Comparison of ENCODE assay signal across 23 cellular contexts in genomic region chr2:147792966-147793617, GRCh38. TPM values are rescaled to one million over a fixed set of nuclear protein-coding genes. Genes with fewer than 3 reads are reported as not detected.
A peak's percentile ranks its signal among the peaks of the same experiment; 100 is the strongest.
DNase-seq lines count a peak whose midpoint lies in the region; ATAC-seq and TF ChIP-seq lines count a peak whose summit lies in the region.
"Had no signal": no experiment of that assay in that cellular context is flagged by ENCODE, and none has a peak within 500 bp of the region (broad histone marks: within the 10 kb centered on the region; RNA-seq: fewer than 3 reads in every experiment).

No MANE protein-coding gene starts in this region.

- intact Hi-C loops in testis (cut with DNase I; ENCODE audit: low total_unique reads): no loop called here
- intact Hi-C loops in left ventricle myocardium superior (cut with micrococcal nuclease): no loop called here

- peaks cover 10% of the 10 kb centered on the region for H3K4me1 ChIP-seq in testis
- H3K4me1 ChIP-seq: heart left ventricle, lower lobe of right lung had no signal

- 64 to 78% methylated on average over 2 of the region's 2 CpGs for WGBS in testis, 2 donors

- TF ChIP-seq POLR2A in testis (IDR thresholded peaks at IDR 0.05): no peak

- H3K9me3 ChIP-seq in testis: no peaks in the 10 kb centered on the region
- H3K9me3 ChIP-seq: heart left ventricle, lower lobe of right lung, upper lobe of left lung had no signal

- H3K27ac ChIP-seq in testis: no peak overlapping the region
- H3K27ac ChIP-seq: heart left ventricle, lower lobe of right lung, upper lobe of left lung had no signal

- H3K4me3 Mint-ChIP-seq in type B pancreatic cell: no peak overlapping the region
- H3K4me3 Mint-ChIP-seq: immature natural killer cell; naive B cell; stimulated activated naive CD8-positive, alpha-beta T cell treated with anti-CD3 and anti-CD28 coated beads, Interleukin-15, Interleukin-2, amounts not matched to agents 100 ng/mL and 50 ng/mL, for 24 hours had no signal

- TF ChIP-seq CTCF in type B pancreatic cell (conservative IDR thresholded peaks at IDR 0.05) (no peak), testis (IDR thresholded peaks at IDR 0.05) (no peak)

- no peaks in the 10 kb centered on the region for H3K27me3 ChIP-seq in testis
- H3K27me3 ChIP-seq: heart left ventricle, upper lobe of left lung had no signal

- H3K27ac Mint-ChIP-seq in type B pancreatic cell: peak overlapping the region; percentile 61
- H3K27ac Mint-ChIP-seq: immature natural killer cell; naive B cell; stimulated activated naive CD8-positive, alpha-beta T cell treated with anti-CD3 and anti-CD28 coated beads, Interleukin-15, Interleukin-2, amounts not matched to agents 100 ng/mL and 50 ng/mL, for 24 hours had no signal

- H3K27me3 Mint-ChIP-seq in type B pancreatic cell: no peaks in the 10 kb centered on the region
- H3K27me3 Mint-ChIP-seq: naive B cell; stimulated activated naive CD8-positive, alpha-beta T cell treated with anti-CD3 and anti-CD28 coated beads, Interleukin-15, Interleukin-2, amounts not matched to agents 100 ng/mL and 50 ng/mL, for 24 hours had no signal

- H3K4me3 ChIP-seq in testis: no peak overlapping the region
- H3K4me3 ChIP-seq: heart left ventricle, lower lobe of right lung, upper lobe of left lung had no signal

- H3K9me3 Mint-ChIP-seq in type B pancreatic cell: no peaks in the 10 kb centered on the region
- H3K9me3 Mint-ChIP-seq: naive B cell; stimulated activated naive CD8-positive, alpha-beta T cell treated with anti-CD3 and anti-CD28 coated beads, Interleukin-15, Interleukin-2, amounts not matched to agents 100 ng/mL and 50 ng/mL, for 24 hours had no signal

- peak; percentile 76 for DNase-seq in HCEC 1CT
- DNase-seq in astrocyte of the hippocampus (ENCODE audit: low read depth, low spot score): peak; percentile 84
- DNase-seq in iris pigment epithelial cell (ENCODE audit: low read depth): peak; percentile 46
- no peak for DNase-seq in type B pancreatic cell (ENCODE audit: extremely low spot score, unreplicated experiment)
- no peak for DNase-seq in testis
- DNase-seq in kidney glomerular epithelial cell (lab: John Stamatoyannopoulos, UW): no peak
- no peak for DNase-seq in left ventricle myocardium superior
- DNase-seq: activated effector memory CD4-positive, alpha-beta T cell treated with Interleukin-2 at 50 U/mL for 16 hours; C1 segment of cervical spinal cord; central memory CD4-positive, alpha-beta T cell; DMS153; heart left ventricle; immature natural killer cell; KBM-7; lower lobe of right lung; naive B cell; NCI-H1092; NCI-H2081; NCI-H510A; small intestine; stimulated activated CD4-positive, alpha-beta T cell treated with anti-CD3 and anti-CD28 coated beads, Interleukin-2, amount 100 ng/mL, for 48 hours; upper lobe of left lung had no signal

- no peaks in the 10 kb centered on the region for H3K4me1 Mint-ChIP-seq in type B pancreatic cell (ENCODE audit: unreplicated experiment)

- no peaks in the 10 kb centered on the region for H3K36me3 ChIP-seq in testis (ENCODE audit: low read depth, missing control alignments)
- H3K36me3 ChIP-seq: heart left ventricle, lower lobe of right lung, upper lobe of left lung had no signal

- H3K36me3 Mint-ChIP-seq in type B pancreatic cell: no peaks in the 10 kb centered on the region
- H3K36me3 Mint-ChIP-seq: immature natural killer cell, naive B cell had no signal

- ATAC-seq in left ventricle myocardium superior: no peak
- ATAC-seq: heart left ventricle, lower lobe of right lung had no signal

RNA-seq across cellular contexts. Expression of gene ACVR2A, which starts 51.7 kb away (rescaled TPM):
- total RNA-seq in type B pancreatic cell (ENCODE audit: low replicate concordance) (24.6 and 31.9 TPM in 2 replicates), testis (10 to 100 TPM; 21.6 to 38.3 TPM), left ventricle myocardium superior (9.4 TPM)
- 11.4 TPM for polyA plus RNA-seq in testis (ENCODE audit: insufficient read depth, low read depth, low replicate concordance)

Comparison
In these comparisons a context has a peak if more than half of its experiments do, and no peak if none do; other contexts are left out.
1. DNase-seq: peak in HCEC 1CT (single experiment), astrocyte of the hippocampus (single experiment) and iris pigment epithelial cell (single experiment); none in type B pancreatic cell (single experiment), testis (single experiment), kidney glomerular epithelial cell (single experiment) and left ventricle myocardium superior (single experiment).